8 cellular contexts compared by ENCODE assay signal in genomic region chr1:156383023-156383422, GRCh38. TPM values are rescaled to one million over a fixed set of nuclear protein-coding genes. Genes with fewer than 3 reads are reported as not detected.
DNase-seq lines count a peak whose midpoint lies in the region; ATAC-seq and TF ChIP-seq lines count a peak whose summit lies in the region.

No MANE protein-coding gene starts in this region.

- H3K79me2 ChIP-seq in PC-9 (ENCODE audit: low read depth): no peaks in the 10 kb centered on the region

- TF ChIP-seq RAD21 in Ishikawa (IDR thresholded peaks at IDR 0.05; ENCODE audit: low read depth): peak; percentile 84

- H3K4me1 ChIP-seq in PC-9 (replicated peaks; ENCODE audit: insufficient read depth) (0 out of 2 replicates have a peak, but pooled peaks cover 5% of the 10 kb centered on the region), thyroid gland (no peaks in the 10 kb centered on the region)

- 34 to 40% methylated on average over 7 to 8 of the region's 9 CpGs for WGBS in thyroid gland, 2 donors

- H3K36me3 ChIP-seq in PC-9 (ENCODE audit: low read depth) (no peaks in the 10 kb centered on the region), thyroid gland (no peaks in the 10 kb centered on the region)

- H3K4me3 ChIP-seq in GM12864 (ENCODE audit: low read depth, low read length): no peak overlapping the region
- H3K4me3 ChIP-seq in PC-9: no peak overlapping the region
- no peak overlapping the region for H3K4me3 ChIP-seq in thyroid gland (replicated peaks in 1 of 3)

- CTCF ChIA-PET in PC-9 (lab: Charles Lee): no interaction called here

- BruUV-seq in PC-9 (replicated peaks; lab: Mats Ljungman, UMichigan): no TSS peak

- TF ChIP-seq EP300 in Ishikawa (IDR thresholded peaks at IDR 0.05; ENCODE audit: borderline replicate concordance): no peak

- no peak overlapping the region for H3K27ac Mint-ChIP-seq in activated T-cell treated with anti-CD3 and anti-CD28 coated beads, Interleukin-2, amount 50 U/mL, for 72 hours

- H3K4me3 Mint-ChIP-seq in activated T-cell treated with anti-CD3 and anti-CD28 coated beads, Interleukin-2, amount 50 U/mL, for 72 hours: no peak overlapping the region

- H4K20me1 ChIP-seq in PC-9 (ENCODE audit: insufficient read depth): no peaks in the 10 kb centered on the region

- no peaks in the 10 kb centered on the region for H3K9me2 ChIP-seq in PC-9 (ENCODE audit: insufficient read depth)

- POLR2A ChIA-PET in PC-9 (lab: Charles Lee; ENCODE audit: unreplicated experiment): no interaction called here

- intact Hi-C loops in PC-9 (cut with micrococcal nuclease; ENCODE audit: unreplicated experiment): no loop called here
- intact Hi-C loops in thyroid gland (cut with DNase I): no loop called here

- H3K27ac ChIP-seq in PC-9 (no peak overlapping the region), thyroid gland (no peak overlapping the region)

- peak; percentile 89 to 91 for ATAC-seq in activated T-cell treated with anti-CD3 and anti-CD28 coated beads, Interleukin-2, amount 50 U/mL, for 72 hours (replicated peaks in 1 of 2)
- ATAC-seq in HG02571 (IDR thresholded peaks at IDR 0.05; ENCODE audit: unreplicated experiment): no peak

- no peak overlapping the region for H3K4me2 ChIP-seq in PC-9

- peaks cover 21% of the 10 kb centered on the region for H3K27me3 Mint-ChIP-seq in activated T-cell treated with anti-CD3 and anti-CD28 coated beads, Interleukin-2, amount 50 U/mL, for 72 hours (ENCODE audit: low read depth)

- H3K27me3 ChIP-seq in PC-9 (ENCODE audit: insufficient read depth, low read depth) (no peaks in the 10 kb centered on the region), thyroid gland (no peaks in the 10 kb centered on the region)

- TF ChIP-seq CTCF in GM12864 (IDR thresholded peaks at IDR 0.05; ENCODE audit: low read depth, low read length, missing control alignments) (peak; percentile 98), PC-9 (conservative IDR thresholded peaks at IDR 0.05) (peak; percentile 84), thyroid gland (IDR thresholded peaks at IDR 0.05) (peak; percentile 29 to 80 (median 57))

- H3K36me3 Mint-ChIP-seq in activated T-cell treated with anti-CD3 and anti-CD28 coated beads, Interleukin-2, amount 50 U/mL, for 72 hours (ENCODE audit: insufficient read depth in 2 of 2): no peaks in the 10 kb centered on the region

- H3K9me3 ChIP-seq in PC-9 (ENCODE audit: insufficient read depth, low read depth): no peaks in the 10 kb centered on the region
- no peaks in the 10 kb centered on the region for H3K9me3 ChIP-seq in thyroid gland

- H2AFZ ChIP-seq in PC-9: no peak overlapping the region

- H3K4me1 Mint-ChIP-seq in activated T-cell treated with anti-CD3 and anti-CD28 coated beads, Interleukin-2, amount 50 U/mL, for 72 hours (ENCODE audit: low read depth): peaks cover 7% of the 10 kb centered on the region

- no peaks in the 10 kb centered on the region for H3K9me3 Mint-ChIP-seq in activated T-cell treated with anti-CD3 and anti-CD28 coated beads, Interleukin-2, amount 50 U/mL, for 72 hours

- H3F3A ChIP-seq in PC-9 (ENCODE audit: insufficient read depth, low read depth): peaks cover 7% of the 10 kb centered on the region; the same call in 1 of the 2 replicates

- no peak for TF ChIP-seq POLR2A in thyroid gland (IDR thresholded peaks at IDR 0.05)

- DNase-seq in GM12864 (ENCODE audit: low read depth) (no peak), PC-9 (peak in 1 of 2 experiments; percentile 52), fibroblast of peridontal ligament (ENCODE audit: extremely low read depth) (peak; percentile 37), occipital lobe (lab: John Stamatoyannopoulos, UW) (peak; percentile 59), thyroid gland (peak; percentile 53 to 64)
- peak; percentile 69 to 78 for DNase-seq in activated T-cell treated with anti-CD3 and anti-CD28 coated beads, Interleukin-2, amount 50 U/mL, for 72 hours

TF ChIP-seq in Ishikawa, 13 proteins besides CTCF, POLR2A, EP300 and RAD21:
- no peak for TF ChIP-seq ZBTB7A (IDR thresholded peaks at IDR 0.05; ENCODE audit: low read depth)
- TF ChIP-seq TAF1 (IDR thresholded peaks at IDR 0.05; ENCODE audit: low read depth): no peak
- TF ChIP-seq CEBPB (IDR thresholded peaks at IDR 0.05): no peak
- no peak for TF ChIP-seq TEAD4 (IDR thresholded peaks at IDR 0.05)
- no peak for TF ChIP-seq TCF12 (IDR thresholded peaks at IDR 0.05; ENCODE audit: low read depth)
- TF ChIP-seq YY1 (IDR thresholded peaks at IDR 0.05; ENCODE audit: low read depth): no peak
- TF ChIP-seq NFIC (IDR thresholded peaks at IDR 0.05): no peak

RNA-seq across cellular contexts. Expression of gene RHBG, which starts 14.0 kb away (rescaled TPM):
- total RNA-seq in PC-9 (2021) (1.8 and 4.0 TPM in 2 replicates), occipital lobe (not detected), thyroid gland (not detected)
- total RNA-seq in activated T-cell treated with anti-CD3 and anti-CD28 coated beads, Interleukin-2, amount 50 U/mL, for 72 hours: not detected

RNA-seq across cellular contexts. Expression of gene TSACC, which starts 44.7 kb away (rescaled TPM):
- total RNA-seq in PC-9 (2021) (0.75 and 1.3 TPM in 2 replicates), occipital lobe (not detected), thyroid gland (1 to 10 TPM in 2 of 4 donors, not detected in 2; 1.2 to 8.3 TPM)
- under 1 TPM in 1 of 2 donors, not detected in 1; 0.94 TPM for total RNA-seq in activated T-cell treated with anti-CD3 and anti-CD28 coated beads, Interleukin-2, amount 50 U/mL, for 72 hours

RNA-seq across cellular contexts. Expression of gene CCT3, which starts 44.9 kb away (rescaled TPM):
- 272 and 317 TPM in 2 replicates for total RNA-seq in PC-9 (2021)
- total RNA-seq in activated T-cell treated with anti-CD3 and anti-CD28 coated beads, Interleukin-2, amount 50 U/mL, for 72 hours: 100 to 1,000 TPM; 183 to 221 TPM
- 352 TPM for total RNA-seq in occipital lobe
- 100 to 1,000 TPM; 121 to 214 (median 170) TPM for total RNA-seq in thyroid gland
